10 cellular contexts compared by ENCODE assay signal in the genomic region with DNA sequence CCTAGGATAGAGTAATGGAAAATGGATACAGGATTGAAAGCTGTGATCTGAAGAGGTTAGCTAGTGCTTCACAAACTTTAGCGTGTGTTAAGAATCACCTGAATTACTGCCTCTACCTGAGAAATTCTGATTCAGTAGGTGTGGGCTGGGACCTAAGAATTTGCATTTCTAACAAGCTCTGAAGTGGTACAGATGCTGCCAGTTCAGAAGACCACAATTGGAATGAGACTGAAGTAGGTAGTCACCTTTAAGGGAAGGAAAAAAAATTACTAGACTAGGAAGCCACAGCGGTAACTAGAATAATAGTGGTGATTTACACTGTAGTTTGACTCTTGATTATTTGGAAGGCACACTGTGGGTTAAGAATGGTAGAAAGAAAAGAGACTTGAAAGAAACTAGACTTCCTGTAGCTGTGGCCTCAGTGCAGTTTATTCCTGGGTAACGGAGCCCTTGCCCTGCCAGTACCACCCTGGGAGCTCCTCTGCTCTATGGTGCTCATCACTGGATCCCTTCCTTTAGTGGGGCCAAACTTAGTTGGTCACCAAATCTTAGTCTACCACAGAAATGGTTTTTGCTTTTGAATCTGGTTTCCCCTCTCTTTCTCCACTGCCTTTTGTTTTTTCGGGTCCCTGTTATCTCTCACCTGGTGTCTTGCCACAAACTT. TPM values are rescaled to one million over a fixed set of nuclear protein-coding genes. Genes with fewer than 3 reads are reported as not detected.
A peak's percentile ranks its signal among the peaks of the same experiment; 100 is the strongest.
DNase-seq lines count a peak whose midpoint lies in the region; ATAC-seq and TF ChIP-seq lines count a peak whose summit lies in the region.
"Had no signal": no experiment of that assay in that cellular context is flagged by ENCODE, and none has a peak within 500 bp of the region (broad histone marks: within the 10 kb centered on the region; RNA-seq: fewer than 3 reads in every experiment).

No MANE protein-coding gene starts in this region.

- H3K4me3 Mint-ChIP-seq in CD14-positive monocyte (no peak overlapping the region), IgD-negative memory B cell (peak overlapping the region; percentile 44 to 89 (median 56))
- peak overlapping the region; percentile 35 for H3K4me3 Mint-ChIP-seq in activated T-helper 17 cell treated with anti-CD3 and anti-CD28 coated beads, Interleukin-2, amount 50 U/mL, for 72 hours
- no peak overlapping the region for H3K4me3 Mint-ChIP-seq in natural killer cell treated with Interleukin-12 subunit alpha and Interleukin-12 subunit beta and Interleukin-15 and Interleukin-18, amount 100 ng/mL, for 72 hours

- H3K36me3 Mint-ChIP-seq in CD14-positive monocyte: peaks cover 56 to 88% of the 10 kb centered on the region in 2 donors
- peaks cover 11% of the 10 kb centered on the region for H3K36me3 Mint-ChIP-seq in IgD-negative memory B cell
- H3K36me3 Mint-ChIP-seq in activated T-helper 17 cell treated with anti-CD3 and anti-CD28 coated beads, Interleukin-2, amount 50 U/mL, for 72 hours (ENCODE audit: low read depth): peaks cover 87% of the 10 kb centered on the region
- peaks cover 22% of the 10 kb centered on the region for H3K36me3 Mint-ChIP-seq in natural killer cell treated with Interleukin-12 subunit alpha and Interleukin-12 subunit beta and Interleukin-15 and Interleukin-18, amount 100 ng/mL, for 72 hours

- peak overlapping the region in 6 of 7 donors; percentile 20 to 76 (median 48) for H3K27ac Mint-ChIP-seq in CD14-positive monocyte
- peak overlapping the region; percentile 80 to 92 (median 86) for H3K27ac Mint-ChIP-seq in IgD-negative memory B cell
- peak overlapping the region; percentile 32 for H3K27ac Mint-ChIP-seq in activated T-helper 17 cell treated with anti-CD3 and anti-CD28 coated beads, Interleukin-2, amount 50 U/mL, for 72 hours
- peak overlapping the region; percentile 55 to 74 for H3K27ac Mint-ChIP-seq in natural killer cell treated with Interleukin-12 subunit alpha and Interleukin-12 subunit beta and Interleukin-15 and Interleukin-18, amount 100 ng/mL, for 72 hours

- intact Hi-C loops in CD14-positive monocyte (cut with micrococcal nuclease): no loop called here

- DNase-seq in CD14-positive monocyte (ENCODE audit: low spot score) (no peak), globus pallidus (ENCODE audit: low spot score) (no peak), NCI-H1092 (lab: John Stamatoyannopoulos, UW) (no peak), NCI-H446 treated with DMSO at 0.1 percent for 48 hours (lab: John Stamatoyannopoulos, UW) (no peak)
- DNase-seq in natural killer cell treated with Interleukin-12 subunit alpha and Interleukin-12 subunit beta and Interleukin-15 and Interleukin-18, amount 100 ng/mL, for 72 hours (ENCODE audit: low spot score): no peak
- DNase-seq: NCI-H2081 had no signal

- no peak for TF ChIP-seq CTCF in CD14-positive monocyte (IDR thresholded peaks at IDR 0.05)

- peaks cover 0 to 3% (median 0%) of the 10 kb centered on the region in 7 donors for H3K9me3 Mint-ChIP-seq in CD14-positive monocyte
- H3K9me3 Mint-ChIP-seq in IgD-negative memory B cell: no peaks in the 10 kb centered on the region
- H3K9me3 Mint-ChIP-seq in activated T-helper 17 cell treated with anti-CD3 and anti-CD28 coated beads, Interleukin-2, amount 50 U/mL, for 72 hours: no peaks in the 10 kb centered on the region
- no peaks in the 10 kb centered on the region for H3K9me3 Mint-ChIP-seq in natural killer cell treated with Interleukin-12 subunit alpha and Interleukin-12 subunit beta and Interleukin-15 and Interleukin-18, amount 100 ng/mL, for 72 hours

- peak; percentile 70 for ATAC-seq in activated T-helper 17 cell treated with anti-CD3 and anti-CD28 coated beads, Interleukin-2, amount 50 U/mL, for 72 hours (replicated peaks)
- ATAC-seq in natural killer cell treated with Interleukin-12 subunit alpha and Interleukin-12 subunit beta and Interleukin-15 and Interleukin-18, amount 100 ng/mL, for 72 hours: no peak
- ATAC-seq in HG03571 (IDR thresholded peaks at IDR 0.05; ENCODE audit: unreplicated experiment): no peak
- ATAC-seq: gastroesophageal sphincter had no signal

- H3K27me3 Mint-ChIP-seq in CD14-positive monocyte (ENCODE audit: low read depth in 3 of 3) (no peaks in the 10 kb centered on the region), IgD-negative memory B cell (no peaks in the 10 kb centered on the region)
- no peaks in the 10 kb centered on the region for H3K27me3 Mint-ChIP-seq in activated T-helper 17 cell treated with anti-CD3 and anti-CD28 coated beads, Interleukin-2, amount 50 U/mL, for 72 hours
- H3K27me3 Mint-ChIP-seq in natural killer cell treated with Interleukin-12 subunit alpha and Interleukin-12 subunit beta and Interleukin-15 and Interleukin-18, amount 100 ng/mL, for 72 hours: no peaks in the 10 kb centered on the region

- H3K4me1 Mint-ChIP-seq in CD14-positive monocyte: peaks cover 48% of the 10 kb centered on the region
- peaks cover 44 to 52% (median 51%) of the 10 kb centered on the region in 3 donors for H3K4me1 Mint-ChIP-seq in IgD-negative memory B cell
- peaks cover 40% of the 10 kb centered on the region for H3K4me1 Mint-ChIP-seq in activated T-helper 17 cell treated with anti-CD3 and anti-CD28 coated beads, Interleukin-2, amount 50 U/mL, for 72 hours
- peaks cover 45 to 53% of the 10 kb centered on the region in 2 donors for H3K4me1 Mint-ChIP-seq in natural killer cell treated with Interleukin-12 subunit alpha and Interleukin-12 subunit beta and Interleukin-15 and Interleukin-18, amount 100 ng/mL, for 72 hours (ENCODE audit: low read depth in 2 of 2)

RNA-seq across cellular contexts. Expression of gene ARID1A, which starts 43.6 kb away (rescaled TPM):
- 1 to 10 TPM; 6.6 to 9.5 TPM for polyA plus RNA-seq in CD14-positive monocyte
- 24.4 TPM for polyA plus RNA-seq in IgD-negative memory B cell
- 10 to 100 TPM; 72.5 to 83.4 TPM for total RNA-seq in activated T-helper 17 cell treated with anti-CD3 and anti-CD28 coated beads, Interleukin-2, amount 50 U/mL, for 72 hours
- total RNA-seq in natural killer cell treated with Interleukin-12 subunit alpha and Interleukin-12 subunit beta and Interleukin-15 and Interleukin-18, amount 100 ng/mL, for 72 hours: 100 to 1,000 TPM; 132 to 196 TPM

RNA-seq across cellular contexts. Expression of gene PIGV, which starts 48.4 kb away (rescaled TPM):
- polyA plus RNA-seq in CD14-positive monocyte (1 to 10 TPM; 8.3 to 9.5 TPM), IgD-negative memory B cell (10.6 TPM)
- total RNA-seq in activated T-helper 17 cell treated with anti-CD3 and anti-CD28 coated beads, Interleukin-2, amount 50 U/mL, for 72 hours: 10 to 100 TPM; 14.0 to 18.1 TPM
- total RNA-seq in natural killer cell treated with Interleukin-12 subunit alpha and Interleukin-12 subunit beta and Interleukin-15 and Interleukin-18, amount 100 ng/mL, for 72 hours: 10 to 100 TPM; 44.3 to 60.2 TPM

Comparison
In these comparisons a context has a peak if more than half of its experiments do, and no peak if none do; other contexts are left out.
1. H3K27ac Mint-ChIP-seq: peak in every context shown above with its lines; median percentile 86 in IgD-negative memory B cell; 64 in natural killer cell treated with Interleukin-12 subunit alpha and Interleukin-12 subunit beta and Interleukin-15 and Interleukin-18, amount 100 ng/mL, for 72 hours; 48 in CD14-positive monocyte; 32 in activated T-helper 17 cell treated with anti-CD3 and anti-CD28 coated beads, Interleukin-2, amount 50 U/mL, for 72 hours.
2. H3K4me3 Mint-ChIP-seq: peak in IgD-negative memory B cell (4 of 4) and activated T-helper 17 cell treated with anti-CD3 and anti-CD28 coated beads, Interleukin-2, amount 50 U/mL, for 72 hours (single experiment); none in CD14-positive monocyte (0 of 2) and natural killer cell treated with Interleukin-12 subunit alpha and Interleukin-12 subunit beta and Interleukin-15 and Interleukin-18, amount 100 ng/mL, for 72 hours (single experiment).